ENCODE assay signal across 22 cellular contexts in genomic region chr3:193944161-193944884, GRCh38.
DNase-seq lines count a peak whose midpoint lies in the region; ATAC-seq and TF ChIP-seq lines count a peak whose summit lies in the region.
"Had no signal": no experiment of that assay in that cellular context is flagged by ENCODE, and none has a peak within 500 bp of the region (broad histone marks: within the 10 kb centered on the region; RNA-seq: fewer than 3 reads in every experiment).

No MANE protein-coding gene starts in this region.

- H3K4me2 ChIP-seq in H9 (ENCODE audit: insufficient read depth, insufficient read length, low read length) (peak overlapping the region; percentile 38), neuronal stem cell (ENCODE audit: insufficient read depth, low read length, poor library complexity, severe bottlenecking) (no peak overlapping the region), Karpas-422 (ENCODE audit: low read depth, low read length, poor library complexity, severe bottlenecking) (no peak overlapping the region)
- H3K4me2 ChIP-seq: A549; BLaER1 treated with 17β-estradiol and CSF1 and Interleukin-3, amounts not matched to agents 10 nM and 100 nM; SK-N-SH had no signal

- H3K4me1 Mint-ChIP-seq in H9 = peaks cover 57 to 66% of the 10 kb centered on the region in 2 experiments
- H3K4me1 Mint-ChIP-seq: CD8-positive, alpha-beta memory T cell had no signal

- H3K36me3 Mint-ChIP-seq in H9 (ENCODE audit: insufficient read depth in 1 of 3, low read depth in 3 of 3) = no peaks in the 10 kb centered on the region
- H3K36me3 Mint-ChIP-seq: CD8-positive, alpha-beta memory T cell had no signal

- H3K23ac ChIP-seq in H9 (ENCODE audit: insufficient read length, low read depth, low read length) (no peak overlapping the region), neuronal stem cell (ENCODE audit: low read depth, low read length, poor library complexity) (no peak overlapping the region)

- H3K36me3 ChIP-seq in iPS-15b (ENCODE audit: control insufficient read depth, insufficient read depth, low read length) = no peaks in the 10 kb centered on the region
- no peaks in the 10 kb centered on the region for H3K36me3 ChIP-seq in neuronal stem cell (replicated peaks in 1 of 2; ENCODE audit: control insufficient read depth in 2 of 2, insufficient read depth in 2 of 2, low read length in 2 of 2)
- no peaks in the 10 kb centered on the region for H3K36me3 ChIP-seq in adrenal gland (replicated peaks in 1 of 2)
- no peaks in the 10 kb centered on the region for H3K36me3 ChIP-seq in Karpas-422 (ENCODE audit: insufficient read depth, low read length)
- H3K36me3 ChIP-seq: BLaER1 treated with 17β-estradiol and CSF1 and Interleukin-3, amounts not matched to agents 10 nM and 100 nM had no signal

- peaks cover 3% of the 10 kb centered on the region for H3K23me2 ChIP-seq in H9 (ENCODE audit: insufficient read length, low read depth, low read length, poor library complexity, severe bottlenecking)

- no peak overlapping the region for H2BK20ac ChIP-seq in H9 (ENCODE audit: low read depth, low read length, poor library complexity, severe bottlenecking)

- intact Hi-C loops in adrenal gland (cut with DNase I) = no loop called here

- no peak overlapping the region for H2BK120ac ChIP-seq in H9 (ENCODE audit: low read depth, low read length, poor library complexity, severe bottlenecking)
- no peak overlapping the region for H2BK120ac ChIP-seq in neuronal stem cell (ENCODE audit: low read depth, low read length)

- H3K9ac ChIP-seq in H9 (ENCODE audit: extremely low read depth, insufficient read length, low read length) (no peak overlapping the region), iPS-15b (ENCODE audit: low read depth, low read length) (no peak overlapping the region), neuronal stem cell (ENCODE audit: low read depth, low read length, poor library complexity) (no peak overlapping the region), Karpas-422 (ENCODE audit: low read length) (no peak overlapping the region)
- H3K9ac ChIP-seq: BLaER1 treated with 17β-estradiol and CSF1 and Interleukin-3, amounts not matched to agents 10 nM and 100 nM; SK-N-SH had no signal

- H3K27me3 ChIP-seq in H9 (ENCODE audit: insufficient read depth, low read length) = peaks cover 5% of the 10 kb centered on the region
- H3K27me3 ChIP-seq in iPS-15b (ENCODE audit: control insufficient read depth, insufficient read depth, low read length) = peaks cover 32% of the 10 kb centered on the region
- H3K27me3 ChIP-seq in neuronal stem cell (ENCODE audit: control insufficient read depth in 3 of 3, insufficient read depth in 3 of 3, low read depth in 1 of 3, low read length in 3 of 3) = peaks cover 0 to 3% (median 0%) of the 10 kb centered on the region in 3 experiments
- no peaks in the 10 kb centered on the region for H3K27me3 ChIP-seq in adrenal gland
- H3K27me3 ChIP-seq in Karpas-422 (ENCODE audit: low read length) = no peaks in the 10 kb centered on the region
- H3K27me3 ChIP-seq: BLaER1 treated with 17β-estradiol and CSF1 and Interleukin-3, amounts not matched to agents 10 nM and 100 nM had no signal

- H3K9me3 Mint-ChIP-seq in H9 = no peaks in the 10 kb centered on the region
- H3K9me3 Mint-ChIP-seq: CD8-positive, alpha-beta memory T cell had no signal

- H4K8ac ChIP-seq in H9 (replicated peaks; ENCODE audit: insufficient read length, low read depth, low read length) (no peak overlapping the region), neuronal stem cell (ENCODE audit: low read depth, low read length) (no peak overlapping the region)

- H2BK5ac ChIP-seq in H9 (ENCODE audit: insufficient read length, low read length) (no peak overlapping the region), neuronal stem cell (ENCODE audit: low read length) (no peak overlapping the region)

- H3K18ac ChIP-seq in H9 (ENCODE audit: insufficient read length, low read depth, low read length) (no peak overlapping the region), neuronal stem cell (ENCODE audit: low read length) (peak overlapping the region; percentile 12)

- peak; percentile 47 for DNase-seq in H9
- peak; percentile 57 for DNase-seq in astrocyte of the hippocampus (ENCODE audit: low read depth, low spot score)
- no peak for DNase-seq in neuronal stem cell (ENCODE audit: low spot score)
- DNase-seq in adrenal gland = no peak
- DNase-seq in NCI-H2029 (lab: John Stamatoyannopoulos, UW) = no peak
- no peak for DNase-seq in Karpas-422
- DNase-seq: CD8-positive, alpha-beta memory T cell; DMS79; GDM1; NCI-H1417 treated with DMSO at 0.1 percent for 48 hours; NCI-H2081 treated with DMSO at 0.1 percent for 48 hours; NCI-H2227 treated with DMSO at 0.1 percent for 48 hours; NCI-H524; SHP77; SK-N-SH had no signal

- H2BK12ac ChIP-seq in H9 (ENCODE audit: insufficient read length, low read depth, low read length) (no peak overlapping the region), neuronal stem cell (ENCODE audit: low read length) (no peak overlapping the region)

- H4K20me1 ChIP-seq in H9 (ENCODE audit: control insufficient read depth, insufficient read depth, insufficient read length) (no peaks in the 10 kb centered on the region), Karpas-422 (ENCODE audit: insufficient read depth, low read depth, low read length) (no peaks in the 10 kb centered on the region)
- H4K20me1 ChIP-seq: BLaER1 treated with 17β-estradiol and CSF1 and Interleukin-3, amounts not matched to agents 10 nM and 100 nM had no signal

- H3K4me1 ChIP-seq in H9 (ENCODE audit: insufficient read depth, low read length) (peaks cover 28% of the 10 kb centered on the region), iPS-15b (ENCODE audit: control insufficient read depth, insufficient read depth, low read length) (peaks cover 29% of the 10 kb centered on the region), neuronal stem cell (ENCODE audit: control insufficient read depth in 2 of 2, insufficient read depth in 1 of 2, low read depth in 1 of 2, low read length in 2 of 2) (peaks cover 25 to 36% of the 10 kb centered on the region in 2 donors), adrenal gland (replicated peaks in 1 of 2) (no peaks in the 10 kb centered on the region), Karpas-422 (ENCODE audit: low read length) (no peaks in the 10 kb centered on the region)
- H3K4me1 ChIP-seq: A549 had no signal

- no peak overlapping the region for H3T11ph ChIP-seq in H9 (ENCODE audit: low read length)

- no peaks in the 10 kb centered on the region for H3K79me2 ChIP-seq in H9 (ENCODE audit: insufficient read depth, low read length)
- no peaks in the 10 kb centered on the region for H3K79me2 ChIP-seq in Karpas-422 (ENCODE audit: low read length)

- no peaks in the 10 kb centered on the region for H3K9me2 ChIP-seq in Karpas-422 (replicated peaks; ENCODE audit: insufficient read depth, low read length)
- H3K9me2 ChIP-seq: SK-N-SH had no signal

- no peak overlapping the region for H4K5ac ChIP-seq in H9 (ENCODE audit: insufficient read length, low read depth, low read length)

- no peak for ATAC-seq in GM18517 (IDR thresholded peaks at IDR 0.05; ENCODE audit: unreplicated experiment)
- ATAC-seq: A549, GM12878, K562 had no signal

- peak overlapping the region; percentile 43 to 58; a peak in 3 of 5 replicates for H3K4me3 Mint-ChIP-seq in H9
- H3K4me3 Mint-ChIP-seq: CD8-positive, alpha-beta memory T cell had no signal

- TF ChIP-seq POLR2A in adrenal gland (IDR thresholded peaks at IDR 0.05) = no peak

- H3K9me3 ChIP-seq in H9 (ENCODE audit: control insufficient read depth, low read depth, low read length) (no peaks in the 10 kb centered on the region), iPS-15b (ENCODE audit: control insufficient read depth, insufficient read depth, low read length) (no peaks in the 10 kb centered on the region), neuronal stem cell (replicated peaks in 1 of 2; ENCODE audit: control insufficient read depth in 2 of 2, insufficient read depth in 1 of 2, low read depth in 1 of 2, low read length in 2 of 2) (no peaks in the 10 kb centered on the region), adrenal gland (replicated peaks in 1 of 3) (no peaks in the 10 kb centered on the region), Karpas-422 (ENCODE audit: low read length) (no peaks in the 10 kb centered on the region)
- H3K9me3 ChIP-seq: A549; BLaER1 treated with 17β-estradiol and CSF1 and Interleukin-3, amounts not matched to agents 10 nM and 100 nM; SK-N-SH had no signal

- no peak overlapping the region for H2AK5ac ChIP-seq in H9 (ENCODE audit: insufficient read length, low read length)
- H2AK5ac ChIP-seq in neuronal stem cell (ENCODE audit: low read depth, low read length) = no peak overlapping the region

- no peak overlapping the region for H2AFZ ChIP-seq in H9 (ENCODE audit: low read length)
- H2AFZ ChIP-seq in neuronal stem cell (ENCODE audit: low read length) = peak overlapping the region; percentile 17
- H2AFZ ChIP-seq in Karpas-422 (ENCODE audit: low read length) = no peak overlapping the region

- WGBS in H9 (ENCODE audit: extremely low coverage, insufficient read length, low lambda C conversion rate) = no CpG with 5 or more reads among the region's 20 CpGs
- WGBS in neuronal stem cell (ENCODE audit: extremely low coverage in 2 of 2, insufficient read length in 2 of 2, insufficient replicate concordance in 1 of 2), 2 donors = no CpG with 5 or more reads among the region's 20 CpGs
- WGBS in adrenal gland, 4 donors = 86 to 90% (median 86%) methylated on average over 20 of the region's 20 CpGs

- peak overlapping the region; percentile 3 to 61 (median 16); a peak in 4 of 7 replicates for H3K27ac Mint-ChIP-seq in H9
- H3K27ac Mint-ChIP-seq: CD8-positive, alpha-beta memory T cell had no signal

- H2BK15ac ChIP-seq in H9 (ENCODE audit: low read depth, low read length) = no peak overlapping the region
- H2BK15ac ChIP-seq in neuronal stem cell (ENCODE audit: low read length) = no peak overlapping the region

- H3K56ac ChIP-seq in H9 (ENCODE audit: insufficient read length, low read depth, low read length) = no peak overlapping the region

- H3K4me3 ChIP-seq in iPS-15b (ENCODE audit: low read depth, low read length) (peak overlapping the region; percentile 14), neuronal stem cell (ENCODE audit: low read length in 2 of 2) (no peak overlapping the region), adrenal gland (no peak overlapping the region), Karpas-422 (ENCODE audit: low read length) (no peak overlapping the region)
- H3K4me3 ChIP-seq: A549; BLaER1 treated with 17β-estradiol and CSF1 and Interleukin-3, amounts not matched to agents 10 nM and 100 nM; GM12878; K562 had no signal

- TF ChIP-seq CTCF in H9 (conservative IDR thresholded peaks at IDR 0.05) (no peak), adrenal gland (IDR thresholded peaks at IDR 0.05) (no peak)

- no peaks in the 10 kb centered on the region for H3K79me1 ChIP-seq in H9 (ENCODE audit: insufficient read depth, low read depth, low read length, poor library complexity, severe bottlenecking)
- H3K79me1 ChIP-seq in neuronal stem cell (ENCODE audit: low read depth, low read length) = no peaks in the 10 kb centered on the region

- H3K27me3 Mint-ChIP-seq in H9 (ENCODE audit: low read depth) = peaks cover 63% of the 10 kb centered on the region

- no peak overlapping the region for H3K14ac ChIP-seq in H9 (ENCODE audit: insufficient read depth, low read length)
- no peak overlapping the region for H3K14ac ChIP-seq in neuronal stem cell (ENCODE audit: low read length)

- H3K4ac ChIP-seq in H9 (ENCODE audit: low read depth, low read length) (no peak overlapping the region), neuronal stem cell (ENCODE audit: low read length) (no peak overlapping the region)

- H3K27ac ChIP-seq in H9 (ENCODE audit: insufficient read length, low read depth, low read length) (no peak overlapping the region), neuronal stem cell (replicated peaks; ENCODE audit: low read length) (no peak overlapping the region), adrenal gland (no peak overlapping the region), Karpas-422 (ENCODE audit: low read length) (no peak overlapping the region)
- H3K27ac ChIP-seq: A549; BLaER1 treated with 17β-estradiol and CSF1 and Interleukin-3, amounts not matched to agents 10 nM and 100 nM; HL-60 had no signal

- no peak overlapping the region for H4K91ac ChIP-seq in H9 (ENCODE audit: insufficient read length, low read depth, low read length)
- H4K91ac ChIP-seq in neuronal stem cell (ENCODE audit: low read depth, low read length, poor library complexity) = no peak overlapping the region

Comparison
In these comparisons a context has a peak if more than half of its experiments do, and no peak if none do; other contexts are left out.
1. DNase-seq: peak in H9 (single experiment) and astrocyte of the hippocampus (single experiment); none in neuronal stem cell (single experiment), adrenal gland (0 of 7), NCI-H2029 (single experiment) and Karpas-422 (single experiment).